Comparison of ENCODE assay signal across 25 cellular contexts in genomic region chr5:99639905-99640304, GRCh38.
"Had no signal": no experiment of that assay in that cellular context is flagged by ENCODE, and none has a peak within 500 bp of the region (broad histone marks: within the 10 kb centered on the region; RNA-seq: fewer than 3 reads in every experiment).

No MANE protein-coding gene starts in this region.

- H3K9me3 ChIP-seq: gastrocnemius medialis, mucosa of descending colon, stomach, thyroid gland, vagina had no signal

- ATAC-seq: esophagus mucosa; gastrocnemius medialis; left lobe of liver; mucosa of descending colon; natural killer cell treated with Interleukin-12 subunit alpha and Interleukin-12 subunit beta and Interleukin-15 and Interleukin-18, amount 100 ng/mL, for 72 hours; sciatic nerve had no signal

- H3K27ac ChIP-seq: dorsolateral prefrontal cortex, epithelial cell of prostate, gastrocnemius medialis, parathyroid adenoma, stomach, thyroid gland, vagina had no signal

- H3K27me3 ChIP-seq: gastrocnemius medialis, stomach, thyroid gland, vagina had no signal

- H3K4me2 ChIP-seq: smooth muscle cell had no signal

- DNase-seq: dorsolateral prefrontal cortex; effector CD4-positive, alpha-beta T cell; foreskin fibroblast; gastrocnemius medialis; head of caudate nucleus; mesenchymal stem cell; mucosa of descending colon; naive B cell; stimulated activated CD4-positive, alpha-beta T cell treated with anti-CD3 and anti-CD28 coated beads, Interleukin-12 subunit alpha, Interleukin-12 subunit beta, amount 100 ng/mL, for 4 hours; stimulated activated CD4-positive, alpha-beta T cell treated with anti-CD3 and anti-CD28 coated beads, Interleukin-1b, Interleukin-23, amount 100 ng/mL, for 48 hours; stimulated activated CD4-positive, alpha-beta T cell treated with anti-CD3 and anti-CD28 coated beads, Interleukin-4, amount 100 ng/mL, for 1 hour; stimulated activated CD8-positive, alpha-beta memory T cell treated with anti-CD3 and anti-CD28 coated beads, Interleukin-4, amount 100 ng/mL, for 48 hours; stimulated activated naive CD4-positive, alpha-beta T cell treated with Interleukin-2 at 50 U/mL for 16 hours; stomach; thyroid gland; trophoblast cell had no signal

- H3K4me3 ChIP-seq: dorsolateral prefrontal cortex, gastrocnemius medialis, mucosa of descending colon, smooth muscle cell, stomach, thyroid gland, vagina had no signal

- H3K79me2 ChIP-seq: parathyroid adenoma had no signal

- H3K4me1 ChIP-seq: gastrocnemius medialis, parathyroid adenoma, stomach, thyroid gland, vagina had no signal

- FAIRE-seq: keratinocyte had no signal

- H3K36me3 ChIP-seq: gastrocnemius medialis, stomach, thyroid gland, vagina had no signal

- H3K9ac ChIP-seq: parathyroid adenoma had no signal

- H2AFZ ChIP-seq: parathyroid adenoma had no signal
